35 cellular contexts compared by ENCODE assay signal in genomic region chr10:125726914-125727313, GRCh38. TPM values are rescaled to one million over a fixed set of nuclear protein-coding genes. Genes with fewer than 3 reads are reported as not detected.
"Had no signal": no experiment of that assay in that cellular context is flagged by ENCODE, and none has a peak within 500 bp of the region (broad histone marks: within the 10 kb centered on the region; RNA-seq: fewer than 3 reads in every experiment).

No MANE protein-coding gene starts in this region.

- H3K27ac ChIP-seq: ascending aorta, breast epithelium, SJCRH30, SK-N-MC had no signal

- FAIRE-seq: TTC549 had no signal

- H3K4me1 ChIP-seq: ascending aorta, breast epithelium, SJCRH30 had no signal

- ATAC-seq: activated CD4-positive, alpha-beta T cell treated with anti-CD3 and anti-CD28 coated beads for 36 hours; activated CD4-positive, CD25-positive, alpha-beta regulatory T cell treated with anti-CD3 and anti-CD28 coated beads, Interleukin-2, amount 50 U/mL, for 24 hours; activated CD8-positive, alpha-beta T cell treated with anti-CD3 and anti-CD28 coated beads, Interleukin-2, amount 10 ng/mL, durations not matched to agents 7 days and 5 days; Panc1; WTC11 had no signal

- H3K4me3 ChIP-seq: ascending aorta, breast epithelium, MG63, SJCRH30, SK-N-MC had no signal

- H3K9me3 ChIP-seq: ascending aorta, breast epithelium, MG63, SJCRH30 had no signal

- H3K27me3 ChIP-seq: ascending aorta, breast epithelium, MG63, SJCRH30 had no signal

- DNase-seq: activated CD4-positive, alpha-beta T cell treated with anti-CD3 and anti-CD28 coated beads for 36 hours; activated CD4-positive, alpha-beta T cell treated with anti-CD3 and anti-CD28 coated beads, Interleukin-2, amount 10 ng/mL, durations not matched to agents 7 days and 5 days; activated CD4-positive, alpha-beta T cell treated with anti-CD3 and anti-CD28 coated beads, Interleukin-2, amount 50 U/mL, for 48 hours; activated CD8-positive, alpha-beta T cell treated with anti-CD3 and anti-CD28 coated beads, Interleukin-2, amount 10 ng/mL, durations not matched to agents 7 days and 5 days; activated gamma-delta T cell; activated naive CD4-positive, alpha-beta T cell treated with Interleukin-2 at 50 U/mL for 16 hours; activated naive CD8-positive, alpha-beta T cell treated with anti-CD3 and anti-CD28 coated beads, Interleukin-2, amount 10 ng/mL, durations not matched to agents 7 days and 5 days; activated T-cell treated with anti-CD3 and anti-CD28 coated beads, Interleukin-2, amount 50 U/mL, for 24 hours; amygdala; Karpas-422; KBM-7; MG63; NCI-H1048; NCI-H1436 treated with DMSO at 0.1 percent for 48 hours; NCI-H1694 treated with DMSO at 0.1 percent for 48 hours; NCI-H2029; NCI-H345; NCI-H524 treated with DMSO at 0.1 percent for 48 hours; SHP77; SJCRH30; T1000 had no signal

RNA-seq across cellular contexts. Expression of gene TEX36, which starts 44.0 kb away (rescaled TPM):
- total RNA-seq: activated CD4-positive, alpha-beta T cell treated with anti-CD3 and anti-CD28 coated beads for 36 hours; activated CD4-positive, alpha-beta T cell treated with anti-CD3 and anti-CD28 coated beads, Interleukin-2, amount 10 ng/mL, durations not matched to agents 7 days and 5 days; activated CD8-positive, alpha-beta T cell treated with anti-CD3 and anti-CD28 coated beads, Interleukin-2, amount 10 ng/mL, durations not matched to agents 7 days and 5 days; activated naive CD8-positive, alpha-beta T cell treated with anti-CD3 and anti-CD28 coated beads, Interleukin-2, amount 10 ng/mL, durations not matched to agents 7 days and 5 days; activated T-helper 2 cell treated with anti-CD3 and anti-CD28 coated beads, Interferon-gamma antibody, Interleukin-2, Interleukin-4, amounts not matched to agents 10 μg/mL and 5 μg/mL and 100 μg/mL, durations not matched to agents 14 hours and 24 hours and 36 hours; ascending aorta; breast epithelium; cardiac septum; NCI-H460; RPMI7951; SJCRH30; T-helper 1 cell treated with Interleukin-12 subunit alpha and Interleukin-12 subunit beta and Interleukin-4 antibody, amounts not matched to agents 30 ng/mL and 1 ng/mL, for 36 hours; T-helper 2 cell treated with Interferon-gamma antibody and Interleukin-4, amounts not matched to agents 100 ng/mL and 5 ng/mL, for 36 hours; WTC11 had no signal
- polyA plus RNA-seq: adipose tissue had no signal

RNA-seq across cellular contexts. Expression of gene MMP21, which starts 48.7 kb away (rescaled TPM):
- total RNA-seq: activated CD4-positive, alpha-beta T cell treated with anti-CD3 and anti-CD28 coated beads for 36 hours; activated CD8-positive, alpha-beta T cell treated with anti-CD3 and anti-CD28 coated beads, Interleukin-2, amount 10 ng/mL, durations not matched to agents 7 days and 5 days; ascending aorta; cardiac septum; NCI-H460; RPMI7951; SJCRH30; WTC11 had no signal
